ENCODE assay signal across 2 cellular contexts in genomic region chr14:76924363-76925151, GRCh38.
TF ChIP-seq lines count a peak whose summit lies in the region.

No MANE protein-coding gene starts in this region.

TF ChIP-seq in HCT116, 20 proteins besides CTCF, POLR2A, EP300 and RAD21 (continued from another document):
- TF ChIP-seq REST (IDR thresholded peaks at IDR 0.05; ENCODE audit: low read depth) (no peak), SP1 (IDR thresholded peaks at IDR 0.05; ENCODE audit: low read depth) (no peak), ZBTB33 (IDR thresholded peaks at IDR 0.05; ENCODE audit: extremely low read depth, insufficient replicate concordance, low read length) (no peak), ELF1 (IDR thresholded peaks at IDR 0.05; ENCODE audit: borderline replicate concordance, low read depth) (no peak), ZNF274 (IDR thresholded peaks at IDR 0.05; ENCODE audit: low read depth, low read length) (no peak)

TF ChIP-seq in GM12878, 131 proteins besides CTCF, POLR2A, EP300 and RAD21 (continued from another document and continues in another):
- no peak for TF ChIP-seq ZBTB40 (IDR thresholded peaks at IDR 0.05; ENCODE audit: borderline replicate concordance)
- peak; percentile 53; the same call in 1 of the 2 replicates for TF ChIP-seq PKNOX1 (IDR thresholded peaks at IDR 0.05)
- TF ChIP-seq FOS (IDR thresholded peaks at IDR 0.05; ENCODE audit: borderline replicate concordance, extremely low read depth, insufficient read length) = no peak
- no peak for TF ChIP-seq ZNF592 (IDR thresholded peaks at IDR 0.05)
- no peak for TF ChIP-seq KLF5 (IDR thresholded peaks at IDR 0.05; ENCODE audit: partially characterized antibody)
- no peak for TF ChIP-seq TARDBP (IDR thresholded peaks at IDR 0.05; ENCODE audit: borderline replicate concordance)
- no peak for TF ChIP-seq ZNF274 (IDR thresholded peaks at IDR 0.05; ENCODE audit: insufficient read depth, insufficient read length)
- TF ChIP-seq ZBTB11 (CRISPR knock-in tag; IDR thresholded peaks at IDR 0.05) = no peak
- no peak for TF ChIP-seq SPI1 (IDR thresholded peaks at IDR 0.05; ENCODE audit: borderline replicate concordance, insufficient read depth, low read depth, low read length)
- TF ChIP-seq MEF2B (IDR thresholded peaks at IDR 0.05; ENCODE audit: partially characterized antibody, poor library complexity, severe bottlenecking) = peak; percentile 24
- TF ChIP-seq YBX1 (IDR thresholded peaks at IDR 0.05) = no peak
- TF ChIP-seq NBN (IDR thresholded peaks at IDR 0.05) = 0 out of 2 replicates have a peak, but pooled peaks have one; percentile 17
- TF ChIP-seq BMI1 (IDR thresholded peaks at IDR 0.05; ENCODE audit: borderline replicate concordance) = peak; percentile 93
- no peak for TF ChIP-seq NR2F1 (conservative IDR thresholded peaks at IDR 0.05)
- no peak for TF ChIP-seq BCLAF1 (IDR thresholded peaks at IDR 0.05)
- no peak for TF ChIP-seq IKZF1 (conservative IDR thresholded peaks at IDR 0.05)
- no peak for TF ChIP-seq TBL1XR1 (IDR thresholded peaks at IDR 0.05; ENCODE audit: low read depth, low read length)
- TF ChIP-seq JUND (IDR thresholded peaks at IDR 0.05; ENCODE audit: low read depth, low read length) = no peak
- TF ChIP-seq IKZF2 (IDR thresholded peaks at IDR 0.05) = no peak
- TF ChIP-seq SUZ12 (IDR thresholded peaks at IDR 0.05; ENCODE audit: unreplicated experiment) = no peak
- no peak for TF ChIP-seq ZNF217 (IDR thresholded peaks at IDR 0.05)
- TF ChIP-seq USF2 (IDR thresholded peaks at IDR 0.05; ENCODE audit: borderline replicate concordance, low read depth, low read length) = peak; percentile 12; the same call in 1 of the 2 replicates
- no peak for TF ChIP-seq E4F1 (IDR thresholded peaks at IDR 0.05; ENCODE audit: borderline replicate concordance, partially characterized antibody)
- TF ChIP-seq PRDM15 (CRISPR knock-in tag; IDR thresholded peaks at IDR 0.05) = no peak
- no peak for TF ChIP-seq HDAC6 (IDR thresholded peaks at IDR 0.05; ENCODE audit: unreplicated experiment)
